Comparison of ENCODE assay signal across 19 cellular contexts in the genomic region with DNA sequence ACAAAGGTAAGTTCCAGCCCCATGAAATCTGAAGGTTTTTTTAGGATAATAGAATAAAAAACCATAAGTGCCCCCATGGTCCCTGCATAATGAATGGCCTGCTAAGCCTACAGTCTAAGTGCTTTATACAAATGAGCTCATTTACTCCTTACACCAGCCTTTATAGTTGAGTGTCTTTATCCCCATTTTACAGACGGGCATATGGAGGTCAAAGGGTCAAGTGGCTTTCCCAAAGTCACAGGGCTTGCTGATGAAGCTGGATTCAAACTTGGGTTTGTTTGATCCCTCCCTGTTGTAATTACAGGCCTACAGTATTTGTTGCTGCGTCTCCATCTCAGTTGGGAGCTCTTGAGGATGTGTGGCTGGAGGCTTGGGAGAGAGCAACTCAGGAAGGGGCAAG. TPM values are rescaled to one million over a fixed set of nuclear protein-coding genes. Genes with fewer than 3 reads are reported as not detected.
DNase-seq lines count a peak whose midpoint lies in the region; ATAC-seq, FAIRE-seq and TF ChIP-seq lines count a peak whose summit lies in the region.
"Had no signal": no experiment of that assay in that cellular context is flagged by ENCODE, and none has a peak within 500 bp of the region (broad histone marks: within the 10 kb centered on the region; RNA-seq: fewer than 3 reads in every experiment).

No MANE protein-coding gene starts in this region.

- H3K36me3 ChIP-seq in HepG2 (replicated peaks in 1 of 2; ENCODE audit: control insufficient read depth in 1 of 2, insufficient read depth in 2 of 2, low read length in 2 of 2) (no peaks in the 10 kb centered on the region), right lobe of liver (no peaks in the 10 kb centered on the region), bronchial epithelial cell (ENCODE audit: control insufficient read depth, insufficient read depth, low read length) (no peaks in the 10 kb centered on the region), neuronal stem cell (replicated peaks in 1 of 2; ENCODE audit: control insufficient read depth in 2 of 2, insufficient read depth in 2 of 2, low read length in 2 of 2) (no peaks in the 10 kb centered on the region)
- H3K36me3 ChIP-seq: BLaER1 had no signal

- no peak overlapping the region for H3K4ac ChIP-seq in neuronal stem cell (ENCODE audit: low read length)

- no peak overlapping the region for H2BK5ac ChIP-seq in neuronal stem cell (ENCODE audit: low read length)

- peaks cover 8% of the 10 kb centered on the region for H3K27me3 Mint-ChIP-seq in stimulated activated naive CD8-positive, alpha-beta T cell treated with anti-CD3 and anti-CD28 coated beads, Interleukin-15, amount 100 ng/mL, for 72 hours
- H3K27me3 Mint-ChIP-seq: CD4-positive, alpha-beta T cell had no signal

- H4K20me1 ChIP-seq in HepG2 (ENCODE audit: insufficient read depth, low read length): no peaks in the 10 kb centered on the region
- H4K20me1 ChIP-seq: BLaER1 had no signal

- TF ChIP-seq RAD21 in HepG2 (CRISPR knock-in tag; IDR thresholded peaks at IDR 0.05): no peak

- H3K4me2 ChIP-seq in HepG2 (ENCODE audit: low read depth, low read length) (no peak overlapping the region), neuronal stem cell (ENCODE audit: insufficient read depth, low read length, poor library complexity, severe bottlenecking) (no peak overlapping the region)
- H3K4me2 ChIP-seq: BLaER1 had no signal

- no TSS peak for BruUV-seq in HepG2 (replicated peaks; lab: Mats Ljungman, UMichigan)

- no peak overlapping the region for H2BK120ac ChIP-seq in neuronal stem cell (ENCODE audit: low read depth, low read length)

- H4K8ac ChIP-seq in neuronal stem cell (ENCODE audit: low read depth, low read length): no peak overlapping the region

- no peaks in the 10 kb centered on the region for H3K9me3 Mint-ChIP-seq in stimulated activated naive CD8-positive, alpha-beta T cell treated with anti-CD3 and anti-CD28 coated beads, Interleukin-15, amount 100 ng/mL, for 72 hours
- H3K9me3 Mint-ChIP-seq: CD4-positive, alpha-beta T cell had no signal

- H3K4me3 Mint-ChIP-seq in stimulated activated naive CD8-positive, alpha-beta T cell treated with anti-CD3 and anti-CD28 coated beads, Interleukin-15, amount 100 ng/mL, for 72 hours: no peak overlapping the region
- H3K4me3 Mint-ChIP-seq: B cell; CD4-positive, alpha-beta T cell; CD8-positive, alpha-beta memory T cell had no signal

- CTCF ChIA-PET in HepG2 (lab: Yijun Ruan, JAX; ENCODE audit: low intra/inter-chr PET ratio, low total read pairs): no interaction called here

- no peak overlapping the region for H2BK12ac ChIP-seq in neuronal stem cell (ENCODE audit: low read length)

- in situ Hi-C loops in HepG2 (cut with HindIII; ENCODE audit: extremely low pct_ligation_motif_present, low pct_unique_long_range_greater_than_20kb): no loop called here

- TF ChIP-seq CTCF in HepG2 (CRISPR knock-in tag; IDR thresholded peaks at IDR 0.05) (no peak), right lobe of liver (IDR thresholded peaks at IDR 0.05) (no peak), bronchial epithelial cell (IDR thresholded peaks at IDR 0.05; ENCODE audit: insufficient read depth, low read length, severe bottlenecking) (no peak)

- TF ChIP-seq POLR2A in HepG2 (IDR thresholded peaks at IDR 0.05; ENCODE audit: insufficient read depth in 1 of 2, low read depth in 2 of 2, low read length in 2 of 2) (no peak), right lobe of liver (IDR thresholded peaks at IDR 0.05) (no peak)

- no peak overlapping the region for H3K14ac ChIP-seq in neuronal stem cell (ENCODE audit: low read length)

- H3K27ac Mint-ChIP-seq in stimulated activated naive CD8-positive, alpha-beta T cell treated with anti-CD3 and anti-CD28 coated beads, Interleukin-15, amount 100 ng/mL, for 72 hours: no peak overlapping the region
- H3K27ac Mint-ChIP-seq: B cell; CD4-positive, alpha-beta T cell; CD8-positive, alpha-beta memory T cell had no signal

- H3K27me3 ChIP-seq in HepG2 (ENCODE audit: control insufficient read depth in 1 of 2, insufficient read depth in 2 of 2, low read length in 2 of 2) (no peaks in the 10 kb centered on the region; a peak in 1 of 5 replicates), right lobe of liver (no peaks in the 10 kb centered on the region), bronchial epithelial cell (ENCODE audit: control insufficient read depth, insufficient read depth, low read length) (no peaks in the 10 kb centered on the region), neuronal stem cell (ENCODE audit: control insufficient read depth in 3 of 3, insufficient read depth in 3 of 3, low read depth in 1 of 3, low read length in 3 of 3) (peaks cover 0 to 3% (median 0%) of the 10 kb centered on the region in 3 experiments)
- H3K27me3 ChIP-seq: BLaER1 had no signal

- H3K18ac ChIP-seq in neuronal stem cell (ENCODE audit: low read length): no peak overlapping the region

- H3K79me1 ChIP-seq in neuronal stem cell (ENCODE audit: low read depth, low read length): no peaks in the 10 kb centered on the region

- intact Hi-C loops in HepG2 (cut with micrococcal nuclease; ENCODE audit: unreplicated experiment): no loop called here
- intact Hi-C loops in right lobe of liver (cut with DNase I): no loop called here

- no peak overlapping the region for H3K9ac ChIP-seq in HepG2 (ENCODE audit: insufficient read depth, low read depth, low read length)
- no peak overlapping the region for H3K9ac ChIP-seq in neuronal stem cell (ENCODE audit: low read depth, low read length, poor library complexity)
- H3K9ac ChIP-seq: BLaER1 had no signal

- no peak for TF ChIP-seq EP300 in HepG2 (IDR thresholded peaks at IDR 0.05; ENCODE audit: low read depth in 2 of 2, low read length in 2 of 2)
- no peak for TF ChIP-seq EP300 in HepG2 (CRISPR knock-in tag; IDR thresholded peaks at IDR 0.05; ENCODE audit: borderline replicate concordance)

- ATAC-seq in HepG2 (no peak), right lobe of liver (no peak), HG02610 (IDR thresholded peaks at IDR 0.05; ENCODE audit: unreplicated experiment) (no peak)
- no peak for ATAC-seq in stimulated activated naive CD8-positive, alpha-beta T cell treated with anti-CD3 and anti-CD28 coated beads, Interleukin-15, amount 100 ng/mL, for 72 hours

- 59% methylated on average over 2 of the region's 2 CpGs for WGBS in HepG2 (ENCODE audit: low lambda C conversion rate)
- WGBS in right lobe of liver (ENCODE audit: insufficient coverage, low coverage, low lambda C conversion rate, missing lambda C conversion rate): 100% methylated on average over 2 of the region's 2 CpGs
- WGBS in neuronal stem cell (ENCODE audit: extremely low coverage in 2 of 2, insufficient read length in 2 of 2, insufficient replicate concordance in 1 of 2), 2 donors: no CpG with 5 or more reads among the region's 2 CpGs

- no peak overlapping the region for H3K4me3 ChIP-seq in HepG2 (replicated peaks in 1 of 3; ENCODE audit: insufficient read depth in 1 of 3, low read depth in 2 of 3, low read length in 3 of 3)
- H3K4me3 ChIP-seq in right lobe of liver: no peak overlapping the region
- H3K4me3 ChIP-seq in bronchial epithelial cell (ENCODE audit: low read depth, low read length): no peak overlapping the region
- H3K4me3 ChIP-seq in neuronal stem cell (ENCODE audit: low read length in 2 of 2): no peak overlapping the region
- H3K4me3 ChIP-seq: BLaER1 had no signal

- no peaks in the 10 kb centered on the region for H3K4me1 Mint-ChIP-seq in stimulated activated naive CD8-positive, alpha-beta T cell treated with anti-CD3 and anti-CD28 coated beads, Interleukin-15, amount 100 ng/mL, for 72 hours
- H3K4me1 Mint-ChIP-seq: B cell; CD8-positive, alpha-beta memory T cell had no signal

- no peak overlapping the region for H2AFZ ChIP-seq in HepG2 (ENCODE audit: low read length)
- no peak overlapping the region for H2AFZ ChIP-seq in neuronal stem cell (ENCODE audit: low read length)

- no peak overlapping the region for H4K91ac ChIP-seq in neuronal stem cell (ENCODE audit: low read depth, low read length, poor library complexity)

- H2BK15ac ChIP-seq in neuronal stem cell (ENCODE audit: low read length): no peak overlapping the region

- POLR2A ChIA-PET in HepG2 (lab: Yijun Ruan, JAX): interaction anchor here (0.6 kb wide), 1 partner anchor 160 kb away, joined by 3 read pairs; no protein-coding TSS in a partner anchor

- peaks cover 12% of the 10 kb centered on the region for H3K4me1 ChIP-seq in HepG2 (ENCODE audit: insufficient read depth, low read length)
- peaks cover 0 to 8% (median 2%) of the 10 kb centered on the region in 4 donors for H3K4me1 ChIP-seq in right lobe of liver
- peaks cover 0 to 4% of the 10 kb centered on the region in 2 donors for H3K4me1 ChIP-seq in neuronal stem cell (ENCODE audit: control insufficient read depth in 2 of 2, insufficient read depth in 1 of 2, low read depth in 1 of 2, low read length in 2 of 2)

- no peak for DNase-seq in HepG2 (ENCODE audit: low spot score)
- no peak for DNase-seq in right lobe of liver
- no peak for DNase-seq in bronchial epithelial cell (ENCODE audit: low read depth)
- DNase-seq in neuronal stem cell (ENCODE audit: low spot score): no peak
- no peak for DNase-seq in GF-D8 (lab: John Stamatoyannopoulos, UW)
- no peak for DNase-seq in D341Med (ENCODE audit: low spot score)
- no peak for DNase-seq in stimulated activated naive CD8-positive, alpha-beta T cell treated with anti-CD3 and anti-CD28 coated beads, Interleukin-15, amount 100 ng/mL, for 72 hours
- DNase-seq: CD4-positive, alpha-beta T cell; CD8-positive, alpha-beta memory T cell; DMS53; DMS79 treated with DMSO at 0.1 percent for 48 hours; HCEC 1CT had no signal

- FAIRE-seq in HepG2 (lab: Jason Lieb, UNC): no peak
- FAIRE-seq in bronchial epithelial cell (lab: Jason Lieb, UNC): peak; percentile 73
- FAIRE-seq: A204.1, GM12892 had no signal

- H3K9me3 ChIP-seq in HepG2 (ENCODE audit: low read length): no peaks in the 10 kb centered on the region
- H3K9me3 ChIP-seq in right lobe of liver: no peaks in the 10 kb centered on the region
- H3K9me3 ChIP-seq in neuronal stem cell (replicated peaks in 1 of 2; ENCODE audit: control insufficient read depth in 2 of 2, insufficient read depth in 1 of 2, low read depth in 1 of 2, low read length in 2 of 2): no peaks in the 10 kb centered on the region
- H3K9me3 ChIP-seq: BLaER1 had no signal

- H3K79me2 ChIP-seq in HepG2 (ENCODE audit: insufficient read depth, low read length): no peaks in the 10 kb centered on the region

- no peak overlapping the region for H3K23ac ChIP-seq in neuronal stem cell (ENCODE audit: low read depth, low read length, poor library complexity)

- H2AK5ac ChIP-seq in neuronal stem cell (ENCODE audit: low read depth, low read length): peak overlapping the region; percentile 3

- H3K27ac ChIP-seq in HepG2 (ENCODE audit: extremely low read length, insufficient read depth, low read length) (no peak overlapping the region), right lobe of liver (no peak overlapping the region), neuronal stem cell (replicated peaks; ENCODE audit: low read length) (no peak overlapping the region)
- H3K27ac ChIP-seq: 22Rv1, BLaER1, C4-2B had no signal

RNA-seq across cellular contexts. Expression of a gene that starts 28.3 kb away (rescaled TPM):
- total RNA-seq in HepG2 (2016; rRNA removed; fragmentation: Illumina TruSeq; extraction: Trizol): 26.2 and 46.5 TPM in 2 replicates
- total RNA-seq in HepG2 (2016; cell fraction: cytosol; rRNA removed; fragmentation: Illumina TruSeq; extraction: Trizol; ENCODE audit: low read depth): 13.6 and 14.7 TPM in 2 replicates
- 24.8 and 47.9 TPM in 2 replicates for total RNA-seq in HepG2 (2016; cell fraction: insoluble cytoplasmic fraction; rRNA removed; fragmentation: Illumina TruSeq; extraction: Trizol)
- total RNA-seq in HepG2 (2016; cell fraction: membrane; rRNA removed; fragmentation: Illumina TruSeq; extraction: Trizol): 19.1 and 19.9 TPM in 2 replicates
- total RNA-seq in HepG2 (2016; cell fraction: nucleus; rRNA removed; fragmentation: Illumina TruSeq; extraction: Trizol): 59.8 and 74.6 TPM in 2 replicates
- polyA plus RNA-seq in HepG2 (2011; rRNA removed): 78.3 and 107 TPM in 2 replicates
- 20.2 and 37.0 TPM in 2 replicates for polyA plus RNA-seq in HepG2 (2011; cell fraction: cytosol; rRNA removed)
- 844 and 1,154 TPM in 2 replicates for polyA plus RNA-seq in HepG2 (2011; cell fraction: nucleus; rRNA removed)
- 43.3 and 63.3 TPM in 2 replicates for polyA plus RNA-seq in HepG2 (2012)
- 2.2 and 2.8 TPM in 2 replicates for polyA plus RNA-seq in HepG2 (2016; cell fraction: cytosol; fragmentation: Illumina TruSeq; extraction: Trizol; ENCODE audit: low read depth)
- polyA plus RNA-seq in HepG2 (2016; cell fraction: insoluble cytoplasmic fraction; fragmentation: Illumina TruSeq; extraction: Trizol; ENCODE audit: low read depth): 18.1 and 22.2 TPM in 2 replicates
- polyA plus RNA-seq in HepG2 (2016; cell fraction: membrane; fragmentation: Illumina TruSeq; extraction: Trizol; ENCODE audit: low read depth): 4.7 and 5.9 TPM in 2 replicates
- 127 and 131 TPM in 2 replicates for polyA plus RNA-seq in HepG2 (2016; cell fraction: nucleus; fragmentation: Illumina TruSeq; extraction: Trizol; ENCODE audit: insufficient read depth, low read depth)
- polyA minus RNA-seq in HepG2 (2011; rRNA and poly(A)+ RNA removed; ENCODE audit: low replicate concordance): 15.7 and 166 TPM in 2 replicates
- 36.6 and 43.4 TPM in 2 replicates for polyA minus RNA-seq in HepG2 (2011; cell fraction: cytosol; rRNA and poly(A)+ RNA removed)
- 147 and 148 TPM in 2 replicates for polyA minus RNA-seq in HepG2 (2011; cell fraction: nucleus; rRNA and poly(A)+ RNA removed)
- total RNA-seq in right lobe of liver: 100 to 1,000 TPM in 2 of 6 experiments, 10 to 100 TPM in 4; 59.7 to 124 (median 87.4) TPM
- total RNA-seq in bronchial epithelial cell: 6.3 and 14.8 TPM in 2 replicates
- 14.6 TPM for polyA plus RNA-seq in neuronal stem cell (2013, experiment 1 of 2)
- 14.8 TPM for polyA plus RNA-seq in neuronal stem cell (2013, experiment 2 of 2)
- polyA plus RNA-seq: CD8-positive, alpha-beta memory T cell had no signal
